Comparison of ENCODE assay signal across 9 cellular contexts in genomic region chr19:709196-709964, GRCh38. TPM values are rescaled to one million over a fixed set of nuclear protein-coding genes. Genes with fewer than 3 reads are reported as not detected.
A peak's percentile ranks its signal among the peaks of the same experiment; 100 is the strongest.
DNase-seq lines count a peak whose midpoint lies in the region; TF ChIP-seq lines count a peak whose summit lies in the region.
"Had no signal": no experiment of that assay in that cellular context is flagged by ENCODE, and none has a peak within 500 bp of the region (broad histone marks: within the 10 kb centered on the region; RNA-seq: fewer than 3 reads in every experiment).

No MANE protein-coding gene starts in this region.

- H3K4me3 Mint-ChIP-seq in neural crest cell: peak overlapping the region; percentile 66

- no peaks in the 10 kb centered on the region for H4K20me1 ChIP-seq in fibroblast of lung (ENCODE audit: control insufficient read depth, extremely low read depth, insufficient read depth, low read length)

- no peak overlapping the region for H3K27ac Mint-ChIP-seq in neural crest cell (ENCODE audit: unreplicated experiment)

- no peaks in the 10 kb centered on the region for H3K9me3 ChIP-seq in fibroblast of lung (ENCODE audit: control insufficient read depth, insufficient read depth, low read depth, low read length)

- no peak for TF ChIP-seq CTCF in fibroblast of lung (conservative IDR thresholded peaks at IDR 0.05 in 1 of 2, IDR thresholded peaks at IDR 0.05 in 1 of 2; ENCODE audit: low read depth in 1 of 2, low read length in 2 of 2)
- no peak for TF ChIP-seq CTCF in neural crest cell (conservative IDR thresholded peaks at IDR 0.05)

- DNase-seq in NCI-H748 (lab: John Stamatoyannopoulos, UW; ENCODE audit: unreplicated experiment) (peak; percentile 25), NCI-H748 treated with DMSO at 0.1 percent for 48 hours (lab: John Stamatoyannopoulos, UW) (no peak), fibroblast of lung (ENCODE audit: low read depth in 2 of 2) (no peak), neural crest cell (ENCODE audit: low read depth, low spot score) (no peak), NCI-H524 treated with DMSO at 0.1 percent for 48 hours (lab: John Stamatoyannopoulos, UW) (no peak), DMS53 (lab: John Stamatoyannopoulos, UW) (no peak), HUDEP-2 (lab: John Stamatoyannopoulos, UW; ENCODE audit: unreplicated experiment in 76 of 76) (no peak)

- H3K9me3 Mint-ChIP-seq in neural crest cell: no peaks in the 10 kb centered on the region

- no peak overlapping the region for H2AFZ ChIP-seq in fibroblast of lung (ENCODE audit: low read length)

- H3K4me1 ChIP-seq in fibroblast of lung (ENCODE audit: control insufficient read depth, extremely low read depth, insufficient read depth, low read length) (peaks cover 4% of the 10 kb centered on the region), urinary bladder (ENCODE audit: insufficient read depth) (no peaks in the 10 kb centered on the region)

- no peaks in the 10 kb centered on the region for H3K79me2 ChIP-seq in fibroblast of lung (ENCODE audit: control insufficient read depth, insufficient read depth, low read length)

- H3K36me3 ChIP-seq in fibroblast of lung (ENCODE audit: control insufficient read depth, insufficient read depth, low read length) (no peaks in the 10 kb centered on the region), urinary bladder (ENCODE audit: insufficient read depth) (no peaks in the 10 kb centered on the region)

- H3K27me3 Mint-ChIP-seq in neural crest cell (ENCODE audit: low read depth): peaks cover 3% of the 10 kb centered on the region

- peaks cover 10% of the 10 kb centered on the region for H3K4me1 Mint-ChIP-seq in neural crest cell

- no peak overlapping the region for H3K9ac ChIP-seq in fibroblast of lung (ENCODE audit: insufficient read depth, low read length)

- WGBS in urinary bladder: under 1% methylated on average over 75 of the region's 78 CpGs

- no peak overlapping the region for H3K4me2 ChIP-seq in fibroblast of lung (ENCODE audit: extremely low read depth, insufficient read depth, low read length)

- H3K27me3 ChIP-seq in fibroblast of lung (ENCODE audit: control insufficient read depth, insufficient read depth, low read length): peaks cover 16% of the 10 kb centered on the region

- H3K27ac ChIP-seq in fibroblast of lung (ENCODE audit: insufficient read depth, low read length): no peak overlapping the region
- H3K27ac ChIP-seq in urinary bladder (ENCODE audit: low read depth): peak overlapping the region; percentile 42

- no peaks in the 10 kb centered on the region for H3K36me3 Mint-ChIP-seq in neural crest cell (ENCODE audit: low read depth)

- H3K4me3 ChIP-seq in fibroblast of lung (replicated peaks in 1 of 4; ENCODE audit: control extremely low read depth in 1 of 4, insufficient read depth in 1 of 4, low read depth in 3 of 4, low read length in 4 of 4) (peak overlapping the region in 3 of 4 experiments; percentile 10 to 59 (median 50)), urinary bladder (ENCODE audit: low read depth, low read length) (peak overlapping the region; percentile 94)

RNA-seq across cellular contexts. Expression of gene PALM, which starts 0.6 kb away (rescaled TPM):
- total RNA-seq in fibroblast of lung (8.3 and 22.1 TPM in 2 replicates), neural crest cell (45.1 and 52.1 TPM in 2 replicates), urinary bladder (23.6 TPM)
- polyA plus RNA-seq in fibroblast of lung (1.0 and 3.2 TPM in 2 replicates), urinary bladder (69.3 TPM)
- 7.0 and 14.1 TPM in 2 replicates for polyA plus RNA-seq in fibroblast of lung (2012)
- polyA minus RNA-seq in fibroblast of lung (ENCODE audit: low replicate concordance): 3.4 and 3.6 TPM in 2 replicates
- total RNA-seq: RPMI7951 had no signal

RNA-seq across cellular contexts. Expression of gene PRSS57, which starts 14.1 kb away (rescaled TPM):
- total RNA-seq in fibroblast of lung (not detected in 2 replicates), neural crest cell (not detected in 2 replicates), urinary bladder (not detected)
- polyA plus RNA-seq in fibroblast of lung (not detected in 2 replicates), urinary bladder (not detected)
- polyA plus RNA-seq in fibroblast of lung (2012): not detected in 2 replicates
- not detected in 2 replicates for polyA minus RNA-seq in fibroblast of lung (ENCODE audit: low replicate concordance)
- total RNA-seq: RPMI7951 had no signal

RNA-seq across cellular contexts. Expression of gene FSTL3, which starts 33.2 kb away (rescaled TPM):
- total RNA-seq in fibroblast of lung (26.8 and 36.5 TPM in 2 replicates), neural crest cell (7.7 and 8.9 TPM in 2 replicates), urinary bladder (23.3 TPM)
- polyA plus RNA-seq in fibroblast of lung (10.2 and 18.6 TPM in 2 replicates), urinary bladder (86.9 TPM)
- polyA plus RNA-seq in fibroblast of lung (2012): 16.7 and 28.3 TPM in 2 replicates
- 11.8 and 20.3 TPM in 2 replicates for polyA minus RNA-seq in fibroblast of lung (ENCODE audit: low replicate concordance)

RNA-seq across cellular contexts. Expression of gene MISP, which starts 41.5 kb away (rescaled TPM):
- total RNA-seq in fibroblast of lung (under 0.01 TPM in 1 of 2 replicates, not detected in the other), neural crest cell (0.14 TPM in 1 of 2 replicates, not detected in the other), urinary bladder (1.4 TPM)
- polyA plus RNA-seq in fibroblast of lung (not detected in 2 replicates), urinary bladder (0.91 TPM)
- polyA plus RNA-seq in fibroblast of lung (2012): 0.05 TPM in 1 of 2 replicates, not detected in the other
- polyA minus RNA-seq in fibroblast of lung (ENCODE audit: low replicate concordance): not detected in 2 replicates
- total RNA-seq: RPMI7951 had no signal

RNA-seq across cellular contexts. Expression of gene RNF126, which starts 46.4 kb away (rescaled TPM):
- total RNA-seq in fibroblast of lung (12.1 and 18.0 TPM in 2 replicates), neural crest cell (50.6 and 55.9 TPM in 2 replicates), urinary bladder (8.6 TPM)
- polyA plus RNA-seq in fibroblast of lung (7.8 and 10.7 TPM in 2 replicates), urinary bladder (41.8 TPM)
- 23.5 and 35.0 TPM in 2 replicates for polyA plus RNA-seq in fibroblast of lung (2012)
- polyA minus RNA-seq in fibroblast of lung (ENCODE audit: low replicate concordance): 9.1 and 10.1 TPM in 2 replicates
